In the genomic region with DNA sequence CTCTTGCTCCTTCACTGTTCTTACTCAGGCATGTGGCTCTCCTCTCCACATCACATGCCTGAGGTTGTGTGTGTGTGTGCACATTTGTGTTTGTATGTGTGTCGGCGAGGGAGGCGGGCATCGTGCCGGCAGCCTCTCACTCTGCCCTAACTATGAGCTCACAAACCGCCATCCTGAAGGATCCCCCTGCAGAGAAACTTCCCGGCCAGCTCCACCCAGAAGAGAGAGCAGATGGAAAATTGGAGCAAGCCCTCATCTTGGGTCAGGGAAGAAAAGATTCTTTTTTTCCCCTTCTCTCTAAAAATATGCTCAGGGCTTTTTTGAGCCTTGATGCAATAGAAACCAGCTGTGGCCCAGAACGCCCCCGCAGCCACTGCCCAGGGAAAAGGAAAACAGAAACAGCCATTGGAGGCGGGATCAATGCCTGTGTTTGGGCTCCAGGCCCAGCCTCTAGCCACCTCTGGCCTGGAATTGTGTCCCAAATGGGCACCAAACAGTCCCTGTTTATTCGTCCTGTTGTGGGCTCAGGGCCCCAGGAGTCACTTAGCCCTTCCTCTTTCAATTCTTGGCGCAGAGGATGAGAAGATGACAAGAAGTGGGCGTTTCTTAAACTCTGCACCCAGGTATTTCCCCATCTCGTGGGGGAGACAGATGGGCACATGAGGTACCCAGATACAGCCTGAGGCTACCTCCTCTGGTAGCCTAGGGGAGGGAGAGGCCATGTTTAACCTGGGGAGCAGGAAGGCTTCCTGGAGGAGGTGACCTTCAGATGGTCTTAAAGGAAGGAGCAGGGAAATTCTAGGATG, we compare ENCODE assay signal across 1 cellular context.
TF ChIP-seq lines count a peak whose summit lies in the region.

No MANE protein-coding gene starts in this region.

TF ChIP-seq in GM12878, 131 proteins besides CTCF, POLR2A, EP300 and RAD21 (continued from another document and continues in another):
- no peak for TF ChIP-seq FOXM1 (IDR thresholded peaks at IDR 0.05; ENCODE audit: low read depth, low read length)
- no peak for TF ChIP-seq BCL11A (IDR thresholded peaks at IDR 0.05; ENCODE audit: low read depth, low read length)
- TF ChIP-seq CREB1 (IDR thresholded peaks at IDR 0.05; ENCODE audit: low read depth) = no peak
- peak; percentile 67 to 78 for TF ChIP-seq IKZF2 (IDR thresholded peaks at IDR 0.05)
- no peak for TF ChIP-seq NR2C2 (IDR thresholded peaks at IDR 0.05; ENCODE audit: borderline replicate concordance, control insufficient read depth, insufficient read length, low read depth)
- no peak for TF ChIP-seq PAX8 (IDR thresholded peaks at IDR 0.05)
- TF ChIP-seq, protein P1, sequence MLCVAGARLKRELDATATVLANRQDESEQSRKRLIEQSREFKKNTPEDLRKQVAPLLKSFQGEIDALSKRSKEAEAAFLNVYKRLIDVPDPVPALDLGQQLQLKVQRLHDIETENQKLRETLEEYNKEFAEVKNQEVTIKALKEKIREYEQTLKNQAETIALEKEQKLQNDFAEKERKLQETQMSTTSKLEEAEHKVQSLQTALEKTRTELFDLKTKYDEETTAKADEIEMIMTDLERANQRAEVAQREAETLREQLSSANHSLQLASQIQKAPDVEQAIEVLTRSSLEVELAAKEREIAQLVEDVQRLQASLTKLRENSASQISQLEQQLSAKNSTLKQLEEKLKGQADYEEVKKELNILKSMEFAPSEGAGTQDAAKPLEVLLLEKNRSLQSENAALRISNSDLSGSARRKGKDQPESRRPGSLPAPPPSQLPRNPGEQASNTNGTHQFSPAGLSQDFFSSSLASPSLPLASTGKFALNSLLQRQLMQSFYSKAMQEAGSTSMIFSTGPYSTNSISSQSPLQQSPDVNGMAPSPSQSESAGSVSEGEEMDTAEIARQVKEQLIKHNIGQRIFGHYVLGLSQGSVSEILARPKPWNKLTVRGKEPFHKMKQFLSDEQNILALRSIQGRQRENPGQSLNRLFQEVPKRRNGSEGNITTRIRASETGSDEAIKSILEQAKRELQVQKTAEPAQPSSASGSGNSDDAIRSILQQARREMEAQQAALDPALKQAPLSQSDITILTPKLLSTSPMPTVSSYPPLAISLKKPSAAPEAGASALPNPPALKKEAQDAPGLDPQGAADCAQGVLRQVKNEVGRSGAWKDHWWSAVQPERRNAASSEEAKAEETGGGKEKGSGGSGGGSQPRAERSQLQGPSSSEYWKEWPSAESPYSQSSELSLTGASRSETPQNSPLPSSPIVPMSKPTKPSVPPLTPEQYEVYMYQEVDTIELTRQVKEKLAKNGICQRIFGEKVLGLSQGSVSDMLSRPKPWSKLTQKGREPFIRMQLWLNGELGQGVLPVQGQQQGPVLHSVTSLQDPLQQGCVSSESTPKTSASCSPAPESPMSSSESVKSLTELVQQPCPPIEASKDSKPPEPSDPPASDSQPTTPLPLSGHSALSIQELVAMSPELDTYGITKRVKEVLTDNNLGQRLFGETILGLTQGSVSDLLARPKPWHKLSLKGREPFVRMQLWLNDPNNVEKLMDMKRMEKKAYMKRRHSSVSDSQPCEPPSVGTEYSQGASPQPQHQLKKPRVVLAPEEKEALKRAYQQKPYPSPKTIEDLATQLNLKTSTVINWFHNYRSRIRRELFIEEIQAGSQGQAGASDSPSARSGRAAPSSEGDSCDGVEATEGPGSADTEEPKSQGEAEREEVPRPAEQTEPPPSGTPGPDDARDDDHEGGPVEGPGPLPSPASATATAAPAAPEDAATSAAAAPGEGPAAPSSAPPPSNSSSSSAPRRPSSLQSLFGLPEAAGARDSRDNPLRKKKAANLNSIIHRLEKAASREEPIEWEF (IDR thresholded peaks at IDR 0.05; ENCODE audit: insufficient replicate concordance, low read depth, low read length) = no peak
- no peak for TF ChIP-seq TCF7 (IDR thresholded peaks at IDR 0.05; ENCODE audit: borderline replicate concordance)
- TF ChIP-seq GABPA (IDR thresholded peaks at IDR 0.05; ENCODE audit: low read depth) = no peak
- peak; percentile 76 for TF ChIP-seq EED (IDR thresholded peaks at IDR 0.05; ENCODE audit: low read depth)
- TF ChIP-seq, protein P2, sequence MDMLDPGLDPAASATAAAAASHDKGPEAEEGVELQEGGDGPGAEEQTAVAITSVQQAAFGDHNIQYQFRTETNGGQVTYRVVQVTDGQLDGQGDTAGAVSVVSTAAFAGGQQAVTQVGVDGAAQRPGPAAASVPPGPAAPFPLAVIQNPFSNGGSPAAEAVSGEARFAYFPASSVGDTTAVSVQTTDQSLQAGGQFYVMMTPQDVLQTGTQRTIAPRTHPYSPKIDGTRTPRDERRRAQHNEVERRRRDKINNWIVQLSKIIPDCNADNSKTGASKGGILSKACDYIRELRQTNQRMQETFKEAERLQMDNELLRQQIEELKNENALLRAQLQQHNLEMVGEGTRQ (IDR thresholded peaks at IDR 0.05; ENCODE audit: borderline replicate concordance, low read depth, low read length) = no peak
- no peak for TF ChIP-seq ZZZ3 (IDR thresholded peaks at IDR 0.05; ENCODE audit: control insufficient read depth, insufficient read length, low read depth)
- TF ChIP-seq PAX5 (IDR thresholded peaks at IDR 0.05; ENCODE audit: borderline replicate concordance, low read depth, low read length) = no peak
- TF ChIP-seq DPF2 (IDR thresholded peaks at IDR 0.05) = peak; percentile 70; the same call in 1 of the 2 replicates
- TF ChIP-seq, protein P3, sequence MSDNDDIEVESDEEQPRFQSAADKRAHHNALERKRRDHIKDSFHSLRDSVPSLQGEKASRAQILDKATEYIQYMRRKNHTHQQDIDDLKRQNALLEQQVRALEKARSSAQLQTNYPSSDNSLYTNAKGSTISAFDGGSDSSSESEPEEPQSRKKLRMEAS (IDR thresholded peaks at IDR 0.05; ENCODE audit: low read depth, low read length) = no peak
- no peak for TF ChIP-seq HDGF (IDR thresholded peaks at IDR 0.05)
- TF ChIP-seq RAD51 (IDR thresholded peaks at IDR 0.05) = no peak
- 0 out of 4 replicates have a peak, but pooled peaks of 1 of the 2 experiments have one; percentile 48 for TF ChIP-seq BHLHE40 (IDR thresholded peaks at IDR 0.05; ENCODE audit: borderline replicate concordance in 1 of 2, low read depth in 2 of 2, low read length in 1 of 2)
- no peak for TF ChIP-seq CHD1 (IDR thresholded peaks at IDR 0.05; ENCODE audit: low read depth, low read length)
- TF ChIP-seq NR2F1 (conservative IDR thresholded peaks at IDR 0.05) = 0 out of 2 replicates have a peak, but pooled peaks have one; percentile 16
- TF ChIP-seq KAT2A (conservative IDR thresholded peaks at IDR 0.05; ENCODE audit: control insufficient read depth, low read depth, low read length) = no peak
- no peak for TF ChIP-seq MEF2B (IDR thresholded peaks at IDR 0.05; ENCODE audit: partially characterized antibody, poor library complexity, severe bottlenecking)
- TF ChIP-seq BACH1 (IDR thresholded peaks at IDR 0.05; ENCODE audit: borderline replicate concordance) = no peak
- no peak for TF ChIP-seq SMAD5 (IDR thresholded peaks at IDR 0.05; ENCODE audit: low read depth)
- peak; percentile 43; the same call in 1 of the 2 replicates for TF ChIP-seq MEF2A (IDR thresholded peaks at IDR 0.05; ENCODE audit: insufficient read depth, low read depth, low read length)
- no peak for TF ChIP-seq ZNF24 (IDR thresholded peaks at IDR 0.05)
- no peak for TF ChIP-seq RELA (IDR thresholded peaks at IDR 0.05; ENCODE audit: borderline replicate concordance, partially characterized antibody)
- TF ChIP-seq, protein P4, sequence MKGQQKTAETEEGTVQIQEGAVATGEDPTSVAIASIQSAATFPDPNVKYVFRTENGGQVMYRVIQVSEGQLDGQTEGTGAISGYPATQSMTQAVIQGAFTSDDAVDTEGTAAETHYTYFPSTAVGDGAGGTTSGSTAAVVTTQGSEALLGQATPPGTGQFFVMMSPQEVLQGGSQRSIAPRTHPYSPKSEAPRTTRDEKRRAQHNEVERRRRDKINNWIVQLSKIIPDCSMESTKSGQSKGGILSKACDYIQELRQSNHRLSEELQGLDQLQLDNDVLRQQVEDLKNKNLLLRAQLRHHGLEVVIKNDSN (IDR thresholded peaks at IDR 0.05; ENCODE audit: borderline replicate concordance, extremely low read length, insufficient read depth, low read depth, low read length) = no peak
- TF ChIP-seq ATF7 (IDR thresholded peaks at IDR 0.05; ENCODE audit: low read depth) = no peak
- TF ChIP-seq SUPT20H (IDR thresholded peaks at IDR 0.05; ENCODE audit: borderline replicate concordance, control insufficient read depth, low read depth, low read length) = no peak
- TF ChIP-seq SRF (IDR thresholded peaks at IDR 0.05; ENCODE audit: low read depth in 2 of 2, low read length in 2 of 2) = no peak
- TF ChIP-seq, protein P5, sequence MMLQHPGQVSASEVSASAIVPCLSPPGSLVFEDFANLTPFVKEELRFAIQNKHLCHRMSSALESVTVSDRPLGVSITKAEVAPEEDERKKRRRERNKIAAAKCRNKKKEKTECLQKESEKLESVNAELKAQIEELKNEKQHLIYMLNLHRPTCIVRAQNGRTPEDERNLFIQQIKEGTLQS (IDR thresholded peaks at IDR 0.05; ENCODE audit: borderline replicate concordance, extremely low read depth, low read depth, low read length) = no peak
- TF ChIP-seq, protein P6, sequence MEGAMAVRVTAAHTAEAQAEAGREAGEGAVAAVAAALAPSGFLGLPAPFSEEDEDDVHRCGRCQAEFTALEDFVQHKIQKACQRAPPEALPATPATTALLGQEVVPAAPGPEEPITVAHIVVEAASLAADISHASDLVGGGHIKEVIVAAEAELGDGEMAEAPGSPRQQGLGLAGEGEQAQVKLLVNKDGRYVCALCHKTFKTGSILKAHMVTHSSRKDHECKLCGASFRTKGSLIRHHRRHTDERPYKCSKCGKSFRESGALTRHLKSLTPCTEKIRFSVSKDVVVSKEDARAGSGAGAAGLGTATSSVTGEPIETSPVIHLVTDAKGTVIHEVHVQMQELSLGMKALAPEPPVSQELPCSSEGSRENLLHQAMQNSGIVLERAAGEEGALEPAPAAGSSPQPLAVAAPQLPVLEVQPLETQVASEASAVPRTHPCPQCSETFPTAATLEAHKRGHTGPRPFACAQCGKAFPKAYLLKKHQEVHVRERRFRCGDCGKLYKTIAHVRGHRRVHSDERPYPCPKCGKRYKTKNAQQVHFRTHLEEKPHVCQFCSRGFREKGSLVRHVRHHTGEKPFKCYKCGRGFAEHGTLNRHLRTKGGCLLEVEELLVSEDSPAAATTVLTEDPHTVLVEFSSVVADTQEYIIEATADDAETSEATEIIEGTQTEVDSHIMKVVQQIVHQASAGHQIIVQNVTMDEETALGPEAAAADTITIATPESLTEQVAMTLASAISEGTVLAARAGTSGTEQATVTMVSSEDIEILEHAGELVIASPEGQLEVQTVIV (IDR thresholded peaks at IDR 0.05; ENCODE audit: borderline replicate concordance, partially characterized antibody) = no peak
- TF ChIP-seq MYB (IDR thresholded peaks at IDR 0.05; ENCODE audit: borderline replicate concordance, low read depth, low read length) = no peak
- TF ChIP-seq, protein P7, sequence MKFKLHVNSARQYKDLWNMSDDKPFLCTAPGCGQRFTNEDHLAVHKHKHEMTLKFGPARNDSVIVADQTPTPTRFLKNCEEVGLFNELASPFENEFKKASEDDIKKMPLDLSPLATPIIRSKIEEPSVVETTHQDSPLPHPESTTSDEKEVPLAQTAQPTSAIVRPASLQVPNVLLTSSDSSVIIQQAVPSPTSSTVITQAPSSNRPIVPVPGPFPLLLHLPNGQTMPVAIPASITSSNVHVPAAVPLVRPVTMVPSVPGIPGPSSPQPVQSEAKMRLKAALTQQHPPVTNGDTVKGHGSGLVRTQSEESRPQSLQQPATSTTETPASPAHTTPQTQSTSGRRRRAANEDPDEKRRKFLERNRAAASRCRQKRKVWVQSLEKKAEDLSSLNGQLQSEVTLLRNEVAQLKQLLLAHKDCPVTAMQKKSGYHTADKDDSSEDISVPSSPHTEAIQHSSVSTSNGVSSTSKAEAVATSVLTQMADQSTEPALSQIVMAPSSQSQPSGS (IDR thresholded peaks at IDR 0.05; ENCODE audit: low read length) = no peak
- TF ChIP-seq RCOR1 (conservative IDR thresholded peaks at IDR 0.05; ENCODE audit: low read depth, low read length) = no peak
- TF ChIP-seq NFIC (IDR thresholded peaks at IDR 0.05; ENCODE audit: low read depth, low read length) = no peak
- TF ChIP-seq CHD2 (IDR thresholded peaks at IDR 0.05; ENCODE audit: borderline replicate concordance, low read depth, low read length) = no peak; the same call in 1 of the 2 replicates
- TF ChIP-seq, protein P8, sequence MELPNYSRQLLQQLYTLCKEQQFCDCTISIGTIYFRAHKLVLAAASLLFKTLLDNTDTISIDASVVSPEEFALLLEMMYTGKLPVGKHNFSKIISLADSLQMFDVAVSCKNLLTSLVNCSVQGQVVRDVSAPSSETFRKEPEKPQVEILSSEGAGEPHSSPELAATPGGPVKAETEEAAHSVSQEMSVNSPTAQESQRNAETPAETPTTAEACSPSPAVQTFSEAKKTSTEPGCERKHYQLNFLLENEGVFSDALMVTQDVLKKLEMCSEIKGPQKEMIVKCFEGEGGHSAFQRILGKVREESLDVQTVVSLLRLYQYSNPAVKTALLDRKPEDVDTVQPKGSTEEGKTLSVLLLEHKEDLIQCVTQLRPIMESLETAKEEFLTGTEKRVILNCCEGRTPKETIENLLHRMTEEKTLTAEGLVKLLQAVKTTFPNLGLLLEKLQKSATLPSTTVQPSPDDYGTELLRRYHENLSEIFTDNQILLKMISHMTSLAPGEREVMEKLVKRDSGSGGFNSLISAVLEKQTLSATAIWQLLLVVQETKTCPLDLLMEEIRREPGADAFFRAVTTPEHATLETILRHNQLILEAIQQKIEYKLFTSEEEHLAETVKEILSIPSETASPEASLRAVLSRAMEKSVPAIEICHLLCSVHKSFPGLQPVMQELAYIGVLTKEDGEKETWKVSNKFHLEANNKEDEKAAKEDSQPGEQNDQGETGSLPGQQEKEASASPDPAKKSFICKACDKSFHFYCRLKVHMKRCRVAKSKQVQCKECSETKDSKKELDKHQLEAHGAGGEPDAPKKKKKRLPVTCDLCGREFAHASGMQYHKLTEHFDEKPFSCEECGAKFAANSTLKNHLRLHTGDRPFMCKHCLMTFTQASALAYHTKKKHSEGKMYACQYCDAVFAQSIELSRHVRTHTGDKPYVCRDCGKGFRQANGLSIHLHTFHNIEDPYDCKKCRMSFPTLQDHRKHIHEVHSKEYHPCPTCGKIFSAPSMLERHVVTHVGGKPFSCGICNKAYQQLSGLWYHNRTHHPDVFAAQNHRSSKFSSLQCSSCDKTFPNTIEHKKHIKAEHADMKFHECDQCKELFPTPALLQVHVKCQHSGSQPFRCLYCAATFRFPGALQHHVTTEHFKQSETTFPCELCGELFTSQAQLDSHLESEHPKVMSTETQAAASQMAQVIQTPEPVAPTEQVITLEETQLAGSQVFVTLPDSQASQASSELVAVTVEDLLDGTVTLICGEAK (IDR thresholded peaks at IDR 0.05; ENCODE audit: borderline replicate concordance) = no peak
- TF ChIP-seq ZNF622 (IDR thresholded peaks at IDR 0.05) = no peak
- TF ChIP-seq, protein P9, sequence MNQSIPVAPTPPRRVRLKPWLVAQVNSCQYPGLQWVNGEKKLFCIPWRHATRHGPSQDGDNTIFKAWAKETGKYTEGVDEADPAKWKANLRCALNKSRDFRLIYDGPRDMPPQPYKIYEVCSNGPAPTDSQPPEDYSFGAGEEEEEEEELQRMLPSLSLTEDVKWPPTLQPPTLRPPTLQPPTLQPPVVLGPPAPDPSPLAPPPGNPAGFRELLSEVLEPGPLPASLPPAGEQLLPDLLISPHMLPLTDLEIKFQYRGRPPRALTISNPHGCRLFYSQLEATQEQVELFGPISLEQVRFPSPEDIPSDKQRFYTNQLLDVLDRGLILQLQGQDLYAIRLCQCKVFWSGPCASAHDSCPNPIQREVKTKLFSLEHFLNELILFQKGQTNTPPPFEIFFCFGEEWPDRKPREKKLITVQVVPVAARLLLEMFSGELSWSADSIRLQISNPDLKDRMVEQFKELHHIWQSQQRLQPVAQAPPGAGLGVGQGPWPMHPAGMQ (IDR thresholded peaks at IDR 0.05; ENCODE audit: borderline replicate concordance) = no peak
- no peak for TF ChIP-seq ASH2L (IDR thresholded peaks at IDR 0.05; ENCODE audit: borderline replicate concordance, low read depth)
- TF ChIP-seq GATAD2B (conservative IDR thresholded peaks at IDR 0.05; ENCODE audit: low read depth) = no peak
- TF ChIP-seq STAT1 (conservative IDR thresholded peaks at IDR 0.05) = no peak
- no peak for TF ChIP-seq CBX5 (IDR thresholded peaks at IDR 0.05; ENCODE audit: low read depth)
